17 cellular contexts compared by ENCODE assay signal in the genomic region with DNA sequence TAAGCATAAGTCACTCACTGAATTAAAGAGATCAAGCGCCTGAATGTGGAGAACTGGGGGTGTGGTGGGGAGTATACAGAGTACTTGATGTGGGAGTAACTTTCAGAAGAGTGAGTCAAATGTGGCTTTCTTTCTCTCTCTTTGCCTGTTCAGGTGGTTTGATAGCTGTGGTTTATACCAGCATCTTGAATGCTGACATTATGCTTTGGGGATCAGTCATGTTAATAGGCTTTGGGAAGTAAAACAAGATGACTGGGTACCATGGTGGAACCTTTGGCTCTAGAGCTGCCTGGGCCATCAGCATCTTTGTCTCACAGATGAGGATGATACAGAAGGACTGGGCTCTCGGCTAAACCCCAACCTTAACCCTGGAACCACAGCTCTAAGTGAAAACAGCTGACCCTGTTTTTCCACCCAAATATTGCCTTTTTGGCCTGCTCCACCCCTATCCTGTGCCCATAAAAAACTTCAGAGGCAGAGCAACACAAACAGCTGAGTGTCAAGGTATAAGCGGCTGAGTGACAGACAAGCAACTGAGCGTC. TPM values are rescaled to one million over a fixed set of nuclear protein-coding genes. Genes with fewer than 3 reads are reported as not detected.
A peak's percentile ranks its signal among the peaks of the same experiment; 100 is the strongest.
DNase-seq lines count a peak whose midpoint lies in the region; ATAC-seq and TF ChIP-seq lines count a peak whose summit lies in the region.
"Had no signal": no experiment of that assay in that cellular context is flagged by ENCODE, and none has a peak within 500 bp of the region (broad histone marks: within the 10 kb centered on the region; RNA-seq: fewer than 3 reads in every experiment).

No MANE protein-coding gene starts in this region.

- H3K36me3 ChIP-seq in neural progenitor cell (no peaks in the 10 kb centered on the region), SK-N-SH (replicated peaks in 1 of 2; ENCODE audit: control insufficient read depth in 1 of 2, insufficient read depth in 2 of 2, low read length in 1 of 2) (no peaks in the 10 kb centered on the region)
- H3K36me3 ChIP-seq: colonic mucosa, WERI-Rb-1 had no signal

- no peak overlapping the region for H3K4me3 Mint-ChIP-seq in natural killer cell treated with Interleukin-12 subunit alpha and Interleukin-12 subunit beta and Interleukin-15 and Interleukin-18, amount 100 ng/mL, for 72 hours
- H3K4me3 Mint-ChIP-seq in natural killer cell (no peak overlapping the region), neural progenitor cell (no peak overlapping the region), osteocyte (ENCODE audit: unreplicated experiment) (no peak overlapping the region)
- H3K4me3 Mint-ChIP-seq: naive B cell had no signal

- H3K9me3 ChIP-seq in neural progenitor cell (ENCODE audit: low read depth) (no peaks in the 10 kb centered on the region), SK-N-SH (no peaks in the 10 kb centered on the region)
- H3K9me3 ChIP-seq: colonic mucosa had no signal

- TF ChIP-seq RAD21 in SK-N-SH (IDR thresholded peaks at IDR 0.05; ENCODE audit: low read length): no peak

- peaks cover 0 to 2% of the 10 kb centered on the region in 2 donors for H3K4me1 Mint-ChIP-seq in natural killer cell treated with Interleukin-12 subunit alpha and Interleukin-12 subunit beta and Interleukin-15 and Interleukin-18, amount 100 ng/mL, for 72 hours (ENCODE audit: low read depth in 2 of 2)
- H3K4me1 Mint-ChIP-seq in natural killer cell (peaks cover 0 to 11% of the 10 kb centered on the region in 2 donors), neural progenitor cell (no peaks in the 10 kb centered on the region), osteocyte (ENCODE audit: unreplicated experiment) (no peaks in the 10 kb centered on the region)

- POLR2A ChIA-PET in SK-N-SH (lab: Yijun Ruan, JAX): no interaction called here

- ATAC-seq in natural killer cell treated with Interleukin-12 subunit alpha and Interleukin-12 subunit beta and Interleukin-15 and Interleukin-18, amount 100 ng/mL, for 72 hours: peak; percentile 56 to 82
- ATAC-seq in natural killer cell: no peak
- ATAC-seq: right cardiac atrium had no signal

- DNase-seq in natural killer cell treated with Interleukin-12 subunit alpha and Interleukin-12 subunit beta and Interleukin-15 and Interleukin-18, amount 100 ng/mL, for 72 hours (ENCODE audit: low spot score): no peak
- no peak for DNase-seq in natural killer cell
- DNase-seq in activated CD8-positive, alpha-beta memory T cell treated with anti-CD3 and anti-CD28 coated beads, Interleukin-2, amount 50 U/mL, for 24 hours (ENCODE audit: extremely low read depth): peak; percentile 23
- no peak for DNase-seq in neural progenitor cell (ENCODE audit: low spot score)
- DNase-seq in osteocyte (ENCODE audit: extremely low spot score, unreplicated experiment): no peak
- DNase-seq in SK-N-SH: no peak
- no peak for DNase-seq in SW 1271 (lab: John Stamatoyannopoulos, UW)
- DNase-seq in NCI-H2029 (lab: John Stamatoyannopoulos, UW): no peak
- DNase-seq: amygdala, colonic mucosa, GOT3, hippocampal formation, naive B cell, NCI-H2171, right cardiac atrium, WERI-Rb-1 had no signal

- H4K20me1 ChIP-seq in neural progenitor cell (ENCODE audit: low read depth) (no peaks in the 10 kb centered on the region), SK-N-SH (ENCODE audit: insufficient read depth) (no peaks in the 10 kb centered on the region)

- H2AFZ ChIP-seq in neural progenitor cell (replicated peaks): no peak overlapping the region
- no peak overlapping the region for H2AFZ ChIP-seq in SK-N-SH (ENCODE audit: low read depth)

- H3K9me2 ChIP-seq in SK-N-SH: no peaks in the 10 kb centered on the region

- no peak overlapping the region for H3K9ac ChIP-seq in neural progenitor cell
- no peak overlapping the region for H3K9ac ChIP-seq in SK-N-SH

- H3K4me2 ChIP-seq in neural progenitor cell (no peak overlapping the region), SK-N-SH (no peak overlapping the region)

- H3K9me3 Mint-ChIP-seq in natural killer cell treated with Interleukin-12 subunit alpha and Interleukin-12 subunit beta and Interleukin-15 and Interleukin-18, amount 100 ng/mL, for 72 hours: no peaks in the 10 kb centered on the region
- H3K9me3 Mint-ChIP-seq in natural killer cell: no peaks in the 10 kb centered on the region
- no peaks in the 10 kb centered on the region for H3K9me3 Mint-ChIP-seq in neural progenitor cell
- H3K9me3 Mint-ChIP-seq in osteocyte (ENCODE audit: unreplicated experiment): no peaks in the 10 kb centered on the region
- H3K9me3 Mint-ChIP-seq: naive B cell had no signal

- intact Hi-C loops in natural killer cell (cut with micrococcal nuclease): no loop called here

- H3K27ac Mint-ChIP-seq in natural killer cell treated with Interleukin-12 subunit alpha and Interleukin-12 subunit beta and Interleukin-15 and Interleukin-18, amount 100 ng/mL, for 72 hours: no peak overlapping the region
- H3K27ac Mint-ChIP-seq in natural killer cell (no peak overlapping the region), neural progenitor cell (peak overlapping the region; percentile 51), osteocyte (ENCODE audit: unreplicated experiment) (no peak overlapping the region)

- 57% methylated on average over 4 of the region's 4 CpGs for WGBS in SK-N-SH (ENCODE audit: low lambda C conversion rate)

- peaks cover 0 to 14% of the 10 kb centered on the region in 2 donors for H3K27me3 Mint-ChIP-seq in natural killer cell treated with Interleukin-12 subunit alpha and Interleukin-12 subunit beta and Interleukin-15 and Interleukin-18, amount 100 ng/mL, for 72 hours
- peaks cover 4 to 8% of the 10 kb centered on the region in 2 donors for H3K27me3 Mint-ChIP-seq in natural killer cell (ENCODE audit: low read depth in 2 of 2)
- peaks cover 7% of the 10 kb centered on the region for H3K27me3 Mint-ChIP-seq in neural progenitor cell (ENCODE audit: insufficient read depth, low read depth)
- H3K27me3 Mint-ChIP-seq in osteocyte (ENCODE audit: unreplicated experiment): peaks cover 12% of the 10 kb centered on the region

- TF ChIP-seq CTCF in natural killer cell (IDR thresholded peaks at IDR 0.05) (no peak), neural progenitor cell (IDR thresholded peaks at IDR 0.05) (no peak), osteocyte (IDR thresholded peaks at IDR 0.05) (no peak), SK-N-SH (IDR thresholded peaks at IDR 0.05) (no peak)

- CTCF ChIA-PET in SK-N-SH (lab: Yijun Ruan, JAX): interaction anchor here (0.8 to 1.9 kb wide), 4 partner anchors 13 to 55 kb away, joined by 3 to 9 read pairs (median 4); no protein-coding TSS in a partner anchor

- no peak overlapping the region for H3K27ac ChIP-seq in neural progenitor cell
- H3K27ac ChIP-seq in SK-N-SH (ENCODE audit: low read depth in 2 of 2, low read length in 1 of 2): no peak overlapping the region
- H3K27ac ChIP-seq: colonic mucosa, HL-60, WERI-Rb-1 had no signal

- no peak for TF ChIP-seq EP300 in SK-N-SH (IDR thresholded peaks at IDR 0.05; ENCODE audit: borderline replicate concordance in 1 of 2, low read depth in 1 of 2, low read length in 1 of 2)

- H3F3A ChIP-seq in neural progenitor cell (ENCODE audit: low read depth) (no peaks in the 10 kb centered on the region), SK-N-SH (replicated peaks; ENCODE audit: insufficient read depth) (no peaks in the 10 kb centered on the region)

- H3K79me2 ChIP-seq in neural progenitor cell (ENCODE audit: low read depth): no peaks in the 10 kb centered on the region
- H3K79me2 ChIP-seq in SK-N-SH (ENCODE audit: insufficient read depth): no peaks in the 10 kb centered on the region

- peaks cover 17% of the 10 kb centered on the region for H3K27me3 ChIP-seq in neural progenitor cell
- H3K27me3 ChIP-seq in SK-N-SH (ENCODE audit: insufficient read depth): no peaks in the 10 kb centered on the region; the same call in 1 of the 2 replicates
- H3K27me3 ChIP-seq: colonic mucosa had no signal

- no peak overlapping the region for H3K4me3 ChIP-seq in neural progenitor cell
- no peak overlapping the region for H3K4me3 ChIP-seq in SK-N-SH (ENCODE audit: low read depth in 2 of 2, low read length in 1 of 2)
- H3K4me3 ChIP-seq: colonic mucosa had no signal

- no peaks in the 10 kb centered on the region for H3K36me3 Mint-ChIP-seq in natural killer cell treated with Interleukin-12 subunit alpha and Interleukin-12 subunit beta and Interleukin-15 and Interleukin-18, amount 100 ng/mL, for 72 hours
- H3K36me3 Mint-ChIP-seq in natural killer cell (no peaks in the 10 kb centered on the region), neural progenitor cell (no peaks in the 10 kb centered on the region), osteocyte (ENCODE audit: unreplicated experiment) (no peaks in the 10 kb centered on the region)
- H3K36me3 Mint-ChIP-seq: naive B cell had no signal

- H3K4me1 ChIP-seq in neural progenitor cell: no peaks in the 10 kb centered on the region
- no peaks in the 10 kb centered on the region for H3K4me1 ChIP-seq in SK-N-SH (ENCODE audit: control insufficient read depth in 1 of 2, insufficient read depth in 2 of 2, low read depth in 1 of 2, low read length in 1 of 2)
- H3K4me1 ChIP-seq: colonic mucosa had no signal

TF ChIP-seq in SK-N-SH, 30 proteins besides CTCF, POLR2A, EP300 and RAD21 (continues in another document):
- no peak for TF ChIP-seq ZBTB33 (IDR thresholded peaks at IDR 0.05; ENCODE audit: borderline replicate concordance, low read depth)

RNA-seq across cellular contexts. Expression of gene GNAZ, which starts 58.2 kb away (rescaled TPM):
- total RNA-seq in natural killer cell treated with Interleukin-12 subunit alpha and Interleukin-12 subunit beta and Interleukin-15 and Interleukin-18, amount 100 ng/mL, for 72 hours: 1 to 10 TPM in 1 of 2 donors, under 1 TPM in 1; 0.98 to 2.6 TPM
- 1 to 10 TPM; 4.5 to 7.5 (median 5.6) TPM for total RNA-seq in natural killer cell
- total RNA-seq in neural progenitor cell (ENCODE audit: low replicate concordance): 16.5 and 31.3 TPM in 2 replicates
- 2.9 and 3.7 TPM in 2 replicates for total RNA-seq in osteocyte
- 5.4 and 6.5 TPM in 2 replicates for polyA plus RNA-seq in SK-N-SH (2012; rRNA removed)
- polyA plus RNA-seq in SK-N-SH (2012; cell fraction: cytosol; rRNA removed): 3.9 and 6.3 TPM in 2 replicates
- polyA plus RNA-seq in SK-N-SH (2012; cell fraction: nucleus; rRNA removed): 3.5 and 8.9 TPM in 2 replicates

Comparison
In these comparisons a context has a peak if more than half of its experiments do, and no peak if none do; other contexts are left out.
1. ATAC-seq: peak in natural killer cell treated with Interleukin-12 subunit alpha and Interleukin-12 subunit beta and Interleukin-15 and Interleukin-18, amount 100 ng/mL, for 72 hours (2 of 2); none in natural killer cell (0 of 3).